In the genomic region with DNA sequence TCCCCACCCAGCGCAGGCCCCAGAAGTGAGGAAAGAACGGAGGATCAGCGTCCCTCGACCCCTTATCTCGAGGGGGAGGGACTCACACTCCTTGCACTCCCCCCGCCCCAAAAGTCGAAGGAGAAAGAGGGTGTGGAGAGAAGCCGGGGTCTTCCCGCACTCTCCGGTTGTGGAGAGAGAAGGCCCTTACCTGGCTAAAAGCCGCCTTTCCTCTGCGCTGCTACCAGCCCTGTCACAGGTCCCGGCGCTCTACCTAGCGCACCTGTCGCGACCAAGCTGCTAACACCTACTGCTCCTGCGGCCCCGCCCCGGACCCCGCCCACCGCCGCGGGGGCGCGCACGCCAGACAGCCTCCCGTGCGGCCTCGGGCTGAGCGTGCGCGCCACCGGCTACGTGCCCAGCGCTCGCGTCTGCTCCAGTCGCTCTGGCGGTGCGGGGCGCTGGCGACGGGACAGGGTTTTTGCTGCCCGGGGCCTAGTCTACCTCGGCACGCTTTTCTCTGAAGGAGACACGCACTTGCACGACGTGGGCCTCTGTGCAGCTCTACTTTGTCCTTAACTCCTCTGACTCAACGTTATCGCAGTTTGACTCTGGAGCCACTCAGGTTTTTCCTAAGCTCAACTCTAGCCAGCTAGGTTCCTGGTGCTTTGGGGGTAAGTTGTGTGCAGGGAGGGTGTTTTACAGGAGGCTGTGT, we compare ENCODE assay signal across 8 cellular contexts. TPM values are rescaled to one million over a fixed set of nuclear protein-coding genes. Genes with fewer than 3 reads are reported as not detected.
DNase-seq lines count a peak whose midpoint lies in the region; ATAC-seq, FAIRE-seq and TF ChIP-seq lines count a peak whose summit lies in the region.

A gene (minus strand): TSS at position 291 of the 694 bp plus-strand sequence. CDS start 34,769 bp downstream, outside the sequence.

- no peaks in the 10 kb centered on the region for H3K36me3 Mint-ChIP-seq in activated T-cell treated with anti-CD3 and anti-CD28 coated beads, Interleukin-2, amount 50 U/mL, for 72 hours (ENCODE audit: insufficient read depth in 2 of 2)

- no peaks in the 10 kb centered on the region for H4K20me1 ChIP-seq in KMS-11 (ENCODE audit: insufficient read depth)

- TF ChIP-seq CTCF in KMS-11 (conservative IDR thresholded peaks at IDR 0.05; ENCODE audit: low read depth, low read length) (peak; percentile 38; the same call in 1 of the 2 replicates), esophagus squamous epithelium (IDR thresholded peaks at IDR 0.05) (peak in 5 of 6 experiments; percentile 26 to 73 (median 58))

- H3K9me3 ChIP-seq in esophagus squamous epithelium, result no peaks in the 10 kb centered on the region

- no peaks in the 10 kb centered on the region for H3K9me3 Mint-ChIP-seq in activated T-cell treated with anti-CD3 and anti-CD28 coated beads, Interleukin-2, amount 50 U/mL, for 72 hours

- peak within 1 kb of the TSS; percentile 99 for H2AFZ ChIP-seq in KMS-11 (ENCODE audit: low read depth)

- peaks cover 32% of the 10 kb centered on the region for H3K4me1 Mint-ChIP-seq in activated T-cell treated with anti-CD3 and anti-CD28 coated beads, Interleukin-2, amount 50 U/mL, for 72 hours (ENCODE audit: low read depth)

- intact Hi-C loops in esophagus squamous epithelium (cut with DNase I), result no loop called here

- peak within 1 kb of the TSS; percentile 39 for H3K27ac Mint-ChIP-seq in activated T-cell treated with anti-CD3 and anti-CD28 coated beads, Interleukin-2, amount 50 U/mL, for 72 hours

- no peak within 1 kb of the TSS for H3K4me3 ChIP-seq in KMS-11 (IDR thresholded peaks at IDR 0.05; ENCODE audit: insufficient read depth, low read depth, low read length)
- H3K4me3 ChIP-seq in esophagus squamous epithelium, result peak within 1 kb of the TSS; percentile 49 to 84 (median 74)

- H3K9ac ChIP-seq in KMS-11, result peak within 1 kb of the TSS; percentile 86

- ATAC-seq in GM21723 (IDR thresholded peaks at IDR 0.05; ENCODE audit: unreplicated experiment), result peak; percentile 97
- ATAC-seq in activated T-cell treated with anti-CD3 and anti-CD28 coated beads, Interleukin-2, amount 50 U/mL, for 72 hours (replicated peaks in 1 of 2), result peak; percentile 98

- H3K4me1 ChIP-seq in KMS-11 (ENCODE audit: low read depth, poor library complexity, severe bottlenecking) (peaks cover 10% of the 10 kb centered on the region), esophagus squamous epithelium (peaks cover 0 to 53% (median 20%) of the 10 kb centered on the region in 3 donors)

- WGBS in esophagus squamous epithelium, 2 donors, result 0 to 12% methylated on average over 9 of the region's 52 CpGs

- H3K27me3 ChIP-seq in KMS-11 (ENCODE audit: insufficient read depth, low read depth) (no peaks in the 10 kb centered on the region), esophagus squamous epithelium (no peaks in the 10 kb centered on the region)

- H3K27ac ChIP-seq in KMS-11, result peak within 1 kb of the TSS; percentile 60
- H3K27ac ChIP-seq in esophagus squamous epithelium, result peak within 1 kb of the TSS; percentile 72 to 89 (median 84)

- DNase-seq in DMS153 (lab: John Stamatoyannopoulos, UW), result peak; percentile 88
- DNase-seq in RCC 7860 (ENCODE audit: low spot score), result peak; percentile 53
- DNase-seq in activated T-cell treated with anti-CD3 and anti-CD28 coated beads, Interleukin-2, amount 50 U/mL, for 72 hours, result peak; percentile 95 to 96
- peak; percentile 40 for DNase-seq in esophagus squamous epithelium (lab: John Stamatoyannopoulos, UW)
- DNase-seq in myocyte (ENCODE audit: low read depth), result peak; percentile 85
- peak; percentile 83 to 88 for DNase-seq in stimulated activated CD8-positive, alpha-beta memory T cell treated with anti-CD3 and anti-CD28 coated beads, Interleukin-7, amount 100 ng/mL, for 48 hours (ENCODE audit: extremely low read depth in 1 of 2, low read depth in 1 of 2)

- H3K4me2 ChIP-seq in KMS-11, result peak within 1 kb of the TSS; percentile 99

- H3K79me2 ChIP-seq in KMS-11 (ENCODE audit: insufficient read depth, low read depth), result peaks cover 6% of the 10 kb centered on the region; the same call in 1 of the 2 replicates

- TF ChIP-seq POLR2A in esophagus squamous epithelium (IDR thresholded peaks at IDR 0.05), result peak in 2 of 4 donors; percentile 61 to 76

- no peak for FAIRE-seq in RCC 7860 (lab: Jason Lieb, UNC)

- H3K36me3 ChIP-seq in KMS-11 (ENCODE audit: insufficient read depth) (no peaks in the 10 kb centered on the region), esophagus squamous epithelium (no peaks in the 10 kb centered on the region)

- no peaks in the 10 kb centered on the region for H3K27me3 Mint-ChIP-seq in activated T-cell treated with anti-CD3 and anti-CD28 coated beads, Interleukin-2, amount 50 U/mL, for 72 hours (ENCODE audit: low read depth)

- peak within 1 kb of the TSS; percentile 86 to 95 for H3K4me3 Mint-ChIP-seq in activated T-cell treated with anti-CD3 and anti-CD28 coated beads, Interleukin-2, amount 50 U/mL, for 72 hours

RNA-seq across cellular contexts. Expression of the gene that starts here (rescaled TPM):
- total RNA-seq in activated T-cell treated with anti-CD3 and anti-CD28 coated beads, Interleukin-2, amount 50 U/mL, for 72 hours, result 100 to 1,000 TPM; 117 to 124 TPM
- total RNA-seq in esophagus squamous epithelium (10 to 100 TPM; 48.0 to 70.0 (median 62.7) TPM), myocyte (137 and 205 TPM in 2 replicates)
- polyA plus RNA-seq in myocyte (2012), result 112 TPM

Comparison
In these comparisons a context has a peak if more than half of its experiments do, and no peak if none do; other contexts are left out.
1. DNase-seq: peak in every context shown above with its lines; median percentile 96 in activated T-cell treated with anti-CD3 and anti-CD28 coated beads, Interleukin-2, amount 50 U/mL, for 72 hours; 88 in DMS153; 86 in stimulated activated CD8-positive, alpha-beta memory T cell treated with anti-CD3 and anti-CD28 coated beads, Interleukin-7, amount 100 ng/mL, for 48 hours; 85 in myocyte; 53 in RCC 7860; 40 in esophagus squamous epithelium.